9 cellular contexts compared by ENCODE assay signal in the genomic region with DNA sequence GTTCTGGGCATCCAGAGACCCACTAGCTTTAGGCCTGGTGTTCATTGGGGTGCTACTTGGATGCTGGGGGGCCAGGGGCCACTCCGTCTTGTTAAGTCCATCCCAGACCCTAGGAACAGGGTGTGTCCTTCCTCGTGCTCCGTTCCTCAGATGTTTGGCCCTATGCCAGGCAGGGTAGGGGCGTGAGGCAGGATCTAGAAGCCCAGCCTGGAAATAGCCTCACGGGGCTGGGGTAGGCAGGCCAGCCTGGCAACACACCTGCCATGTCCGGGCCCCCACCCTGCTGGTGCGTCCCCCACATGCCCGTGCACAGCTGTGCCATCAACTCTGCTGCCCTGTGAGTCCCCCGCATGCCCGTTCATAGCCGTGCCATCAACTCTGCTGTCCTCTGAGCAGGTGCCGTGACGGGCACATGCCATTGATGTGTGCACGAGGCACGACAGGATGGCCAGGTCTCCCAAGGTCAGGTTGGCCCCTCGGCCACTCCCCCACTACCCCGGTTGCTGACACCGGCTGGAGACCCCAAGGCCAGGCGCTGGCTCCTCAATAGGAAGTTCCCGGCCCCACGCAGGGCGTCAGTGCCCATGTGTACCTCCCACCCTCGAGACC. TPM values are rescaled to one million over a fixed set of nuclear protein-coding genes. Genes with fewer than 3 reads are reported as not detected.
A peak's percentile ranks its signal among the peaks of the same experiment; 100 is the strongest.
DNase-seq lines count a peak whose midpoint lies in the region; ATAC-seq and TF ChIP-seq lines count a peak whose summit lies in the region.
"Had no signal": no experiment of that assay in that cellular context is flagged by ENCODE, and none has a peak within 500 bp of the region (broad histone marks: within the 10 kb centered on the region; RNA-seq: fewer than 3 reads in every experiment).

No MANE protein-coding gene starts in this region.

- H3K4me1 ChIP-seq in heart right ventricle, result peaks cover 6 to 37% (median 22%) of the 10 kb centered on the region in 9 donors

- peaks cover 0 to 66% (median 13%) of the 10 kb centered on the region in 9 donors for H3K36me3 ChIP-seq in heart right ventricle

- no peaks in the 10 kb centered on the region for H3K9me3 ChIP-seq in heart right ventricle

- no peak for TF ChIP-seq CTCF in heart right ventricle (IDR thresholded peaks at IDR 0.05)

- ATAC-seq in heart right ventricle (peak in 5 of 8 donors; percentile 3 to 14 (median 6)), sciatic nerve (peak; percentile 20), GM19455 (IDR thresholded peaks at IDR 0.05; ENCODE audit: unreplicated experiment) (no peak), HG02884 (IDR thresholded peaks at IDR 0.05; ENCODE audit: unreplicated experiment) (no peak)

- 65 to 67% methylated on average over 23 of the region's 23 CpGs for WGBS in heart right ventricle, 2 donors

- H3K27me3 ChIP-seq in heart right ventricle, result no peaks in the 10 kb centered on the region

- intact Hi-C loops in heart right ventricle (cut with DNase I) (no loop called here), sciatic nerve (cut with DNase I) (no loop called here)

- H3K27ac ChIP-seq in heart right ventricle, result peak overlapping the region in 1 of 10 donors; percentile 44

- H3K4me3 ChIP-seq in heart right ventricle, result no peak overlapping the region

- DNase-seq in HT-29 (ENCODE audit: low spot score), result peak; percentile 34
- peak; percentile 54 to 71 for DNase-seq in SHP77 (lab: John Stamatoyannopoulos, UW)
- peak in 1 of 2 donors; percentile 15 for DNase-seq in heart right ventricle
- no peak for DNase-seq in sciatic nerve (ENCODE audit: low spot score)
- no peak for DNase-seq in NCI-H2029 (lab: John Stamatoyannopoulos, UW)
- DNase-seq in glomerular visceral epithelial cell (ENCODE audit: extremely low spot score), result no peak
- DNase-seq: activated naive CD8-positive, alpha-beta T cell treated with anti-CD3 and anti-CD28 coated beads, Interleukin-2, amount 10 ng/mL, durations not matched to agents 7 days and 5 days had no signal

RNA-seq across cellular contexts. Expression of a gene that starts 36.8 kb away (rescaled TPM):
- total RNA-seq in HT-29 (2014; rRNA removed; shearing (Covaris generic)), result 22.8 and 23.4 TPM in 2 replicates
- total RNA-seq in heart right ventricle (1 to 10 TPM in 2 of 10 donors, under 1 TPM in 8; 0.20 to 2.8 (median 0.80) TPM), sciatic nerve (1.3 TPM)
- polyA plus RNA-seq in heart right ventricle, result under 1 TPM; 0.22 to 0.51 TPM

RNA-seq across cellular contexts. Expression of a gene that starts 38.8 kb away (rescaled TPM):
- total RNA-seq in HT-29 (2014; rRNA removed; shearing (Covaris generic)), result 81.1 and 84.7 TPM in 2 replicates
- 10 to 100 TPM; 31.1 to 53.2 (median 33.6) TPM for total RNA-seq in heart right ventricle
- 10 to 100 TPM; 15.6 to 25.0 TPM for polyA plus RNA-seq in heart right ventricle
- total RNA-seq in sciatic nerve, result 97.3 TPM

Comparison
In these comparisons a context has a peak if more than half of its experiments do, and no peak if none do; other contexts are left out.
1. DNase-seq: peak in HT-29 (single experiment) and SHP77 (2 of 2); none in sciatic nerve (single experiment), NCI-H2029 (single experiment) and glomerular visceral epithelial cell (single experiment).
2. ATAC-seq: peak in heart right ventricle (5 of 8) and sciatic nerve (single experiment); none in GM19455 (single experiment) and HG02884 (single experiment).